12 cellular contexts compared by ENCODE assay signal in genomic region chr6:41449399-41450245, GRCh38.
DNase-seq lines count a peak whose midpoint lies in the region; FAIRE-seq and TF ChIP-seq lines count a peak whose summit lies in the region.
"Had no signal": no experiment of that assay in that cellular context is flagged by ENCODE, and none has a peak within 500 bp of the region (broad histone marks: within the 10 kb centered on the region; RNA-seq: fewer than 3 reads in every experiment).

No MANE protein-coding gene starts in this region.

- peaks cover 2 to 27% (median 8%) of the 10 kb centered on the region in 11 experiments; a peak in 15 of 22 replicates for H3K27me3 ChIP-seq in BLaER1 treated with 17β-estradiol and CSF1 and Interleukin-3, amounts not matched to agents 10 nM and 100 nM
- H3K27me3 ChIP-seq in colonic mucosa, result no peaks in the 10 kb centered on the region
- no peaks in the 10 kb centered on the region for H3K27me3 ChIP-seq in mucosa of rectum (ENCODE audit: control insufficient read depth in 2 of 2, insufficient read depth in 2 of 2, low read length in 2 of 2)

- peaks cover 4% of the 10 kb centered on the region for H3K36me3 Mint-ChIP-seq in endothelial cell (ENCODE audit: low read depth, unreplicated experiment)
- no peaks in the 10 kb centered on the region for H3K36me3 Mint-ChIP-seq in nephron progenitor cell (ENCODE audit: low read depth)

- peaks cover 13 to 46% (median 37%) of the 10 kb centered on the region in 10 experiments for H3K4me1 ChIP-seq in BLaER1 treated with 17β-estradiol and CSF1 and Interleukin-3, amounts not matched to agents 10 nM and 100 nM
- H3K4me1 ChIP-seq in colonic mucosa (peaks cover 11% of the 10 kb centered on the region), mucosa of rectum (ENCODE audit: control insufficient read depth in 2 of 2, insufficient read depth in 2 of 2, low read length in 2 of 2) (peaks cover 16 to 18% of the 10 kb centered on the region in 2 donors)

- H3K4me3 ChIP-seq in BLaER1 treated with 17β-estradiol and CSF1 and Interleukin-3, amounts not matched to agents 10 nM and 100 nM, result no peak overlapping the region
- H3K4me3 ChIP-seq in colonic mucosa (no peak overlapping the region), mucosa of rectum (ENCODE audit: low read length in 2 of 2) (peak overlapping the region in 1 of 2 donors; percentile 4)

- no peaks in the 10 kb centered on the region for H3K36me3 ChIP-seq in BLaER1 treated with 17β-estradiol and CSF1 and Interleukin-3, amounts not matched to agents 10 nM and 100 nM
- no peaks in the 10 kb centered on the region for H3K36me3 ChIP-seq in colonic mucosa
- H3K36me3 ChIP-seq in mucosa of rectum (ENCODE audit: control insufficient read depth in 2 of 2, insufficient read depth in 2 of 2, low read length in 2 of 2), result no peaks in the 10 kb centered on the region

- H3K4me3 Mint-ChIP-seq in endothelial cell (ENCODE audit: unreplicated experiment), result no peak overlapping the region
- no peak overlapping the region for H3K4me3 Mint-ChIP-seq in nephron progenitor cell
- H3K4me3 Mint-ChIP-seq: neural crest cell had no signal

- H3K9ac ChIP-seq in BLaER1 treated with 17β-estradiol and CSF1 and Interleukin-3, amounts not matched to agents 10 nM and 100 nM, result no peak overlapping the region
- H3K9ac ChIP-seq in colonic mucosa (ENCODE audit: low read depth in 2 of 2, low read length in 2 of 2) (no peak overlapping the region), mucosa of rectum (ENCODE audit: low read depth in 1 of 2, low read length in 2 of 2) (no peak overlapping the region)

- H3K27ac Mint-ChIP-seq in endothelial cell (ENCODE audit: unreplicated experiment), result no peak overlapping the region
- no peak overlapping the region for H3K27ac Mint-ChIP-seq in nephron progenitor cell

- CTCF ChIA-PET in RWPE1 (lab: Yijun Ruan, JAX), result interaction anchor here (0.6 kb wide), 1 partner anchor 11 kb away, joined by 3 read pairs; no protein-coding TSS in a partner anchor

- POLR2A ChIA-PET in RWPE1 (lab: Yijun Ruan, JAX; ENCODE audit: low non-redundant PET), result no interaction called here

- H3K9me3 Mint-ChIP-seq in endothelial cell (ENCODE audit: unreplicated experiment) (no peaks in the 10 kb centered on the region), nephron progenitor cell (no peaks in the 10 kb centered on the region)
- H3K9me3 Mint-ChIP-seq: neural crest cell had no signal

- DNase-seq in LoVo (ENCODE audit: low spot score) (peak; percentile 63), colonic mucosa (peak; percentile 89), endothelial cell (ENCODE audit: low spot score) (no peak), GM19239 (ENCODE audit: insufficient read length, low spot score) (no peak), nephron progenitor cell (no peak), RWPE1 (ENCODE audit: low spot score) (no peak)
- DNase-seq: DND-41, hippocampal formation, NCI-H526 had no signal

- H3K27ac ChIP-seq in BLaER1 treated with 17β-estradiol and CSF1 and Interleukin-3, amounts not matched to agents 10 nM and 100 nM, result no peak overlapping the region
- H3K27ac ChIP-seq in colonic mucosa (peak overlapping the region; percentile 55), mucosa of rectum (ENCODE audit: low read depth in 2 of 2, low read length in 2 of 2) (peak overlapping the region; percentile 34 to 53), RWPE1 (no peak overlapping the region)

- intact Hi-C loops in colonic mucosa (cut with DNase I), result no loop called here

- H4K20me1 ChIP-seq in BLaER1 treated with 17β-estradiol and CSF1 and Interleukin-3, amounts not matched to agents 10 nM and 100 nM, result no peaks in the 10 kb centered on the region

- H3K9me3 ChIP-seq in BLaER1 treated with 17β-estradiol and CSF1 and Interleukin-3, amounts not matched to agents 10 nM and 100 nM (replicated peaks in 1 of 11), result no peaks in the 10 kb centered on the region
- no peaks in the 10 kb centered on the region for H3K9me3 ChIP-seq in colonic mucosa
- no peaks in the 10 kb centered on the region for H3K9me3 ChIP-seq in mucosa of rectum (ENCODE audit: control insufficient read depth in 2 of 2, low read length in 2 of 2)

- TF ChIP-seq CTCF in colonic mucosa (IDR thresholded peaks at IDR 0.05), result no peak
- TF ChIP-seq CTCF in endothelial cell (IDR thresholded peaks at IDR 0.05; ENCODE audit: unreplicated experiment), result no peak
- no peak for TF ChIP-seq CTCF in nephron progenitor cell (IDR thresholded peaks at IDR 0.05)
- TF ChIP-seq CTCF in RWPE1 (conservative IDR thresholded peaks at IDR 0.05; ENCODE audit: low read depth), result no peak

- no peak for FAIRE-seq in GM19239 (lab: Jason Lieb, UNC)

- H3K4me1 Mint-ChIP-seq in endothelial cell (ENCODE audit: unreplicated experiment), result peaks cover 11% of the 10 kb centered on the region
- H3K4me1 Mint-ChIP-seq in nephron progenitor cell, result peaks cover 44% of the 10 kb centered on the region

- peak overlapping the region in 9 of 11 experiments; percentile 0 to 91 (median 27); a peak in 14 of 22 replicates for H3K4me2 ChIP-seq in BLaER1 treated with 17β-estradiol and CSF1 and Interleukin-3, amounts not matched to agents 10 nM and 100 nM

- peaks cover 9% of the 10 kb centered on the region for H3K27me3 Mint-ChIP-seq in endothelial cell (ENCODE audit: unreplicated experiment)
- H3K27me3 Mint-ChIP-seq in nephron progenitor cell (ENCODE audit: low read depth, poor library complexity), result peaks cover 48% of the 10 kb centered on the region

Comparison
In these comparisons a context has a peak if more than half of its experiments do, and no peak if none do; other contexts are left out.
1. H3K27ac ChIP-seq: peak in colonic mucosa (single experiment) and mucosa of rectum (2 of 2); none in BLaER1 treated with 17β-estradiol and CSF1 and Interleukin-3, amounts not matched to agents 10 nM and 100 nM (0 of 11) and RWPE1 (single experiment).
2. DNase-seq: peak in LoVo (single experiment) and colonic mucosa (single experiment); none in endothelial cell (single experiment), GM19239 (single experiment), nephron progenitor cell (single experiment) and RWPE1 (single experiment).